Comparison of ENCODE assay signal across 8 cellular contexts in genomic region chr1:44594871-44595735, GRCh38.
DNase-seq lines count a peak whose midpoint lies in the region; ATAC-seq, FAIRE-seq and TF ChIP-seq lines count a peak whose summit lies in the region.

No MANE protein-coding gene starts in this region.

- peak overlapping the region; percentile 95 for H3K27ac ChIP-seq in temporal lobe (ENCODE audit: low read depth, low read length)

- H3K4me3 ChIP-seq in GM12865 (ENCODE audit: low read depth, low read length) (no peak overlapping the region), foreskin fibroblast (ENCODE audit: low read depth in 1 of 2, low read length in 2 of 2) (no peak overlapping the region)

- DNase-seq in GM12865 (ENCODE audit: low read depth) (peak; percentile 71), HT-29 (ENCODE audit: low spot score) (peak; percentile 73), RCC 7860 (ENCODE audit: low spot score) (peak; percentile 33), foreskin fibroblast (peak in 1 of 2 donors; percentile 78), omental fat pad (ENCODE audit: low spot score) (peak; percentile 88)
- peak; percentile 62 to 68 for DNase-seq in activated T-helper 1 cell treated with anti-CD3 and anti-CD28 coated beads, Interleukin-2, amount 50 U/mL, for 16 hours (ENCODE audit: low read depth in 1 of 2, low spot score in 1 of 2)

- ATAC-seq in omental fat pad (ENCODE audit: low FRiP score) (peak; percentile 81), HG02938 (IDR thresholded peaks at IDR 0.05; ENCODE audit: unreplicated experiment) (no peak)

- peak; percentile 97 for TF ChIP-seq CTCF in GM12865 (IDR thresholded peaks at IDR 0.05; ENCODE audit: insufficient read depth, low read depth, low read length, missing control alignments)
- TF ChIP-seq CTCF in foreskin fibroblast (IDR thresholded peaks at IDR 0.05; ENCODE audit: low read depth, low read length), result peak; percentile 95
- peak in 2 of 3 donors; percentile 54 to 90 for TF ChIP-seq CTCF in omental fat pad (IDR thresholded peaks at IDR 0.05)

- FAIRE-seq in RCC 7860 (lab: Jason Lieb, UNC), result no peak
